In the genomic region with DNA sequence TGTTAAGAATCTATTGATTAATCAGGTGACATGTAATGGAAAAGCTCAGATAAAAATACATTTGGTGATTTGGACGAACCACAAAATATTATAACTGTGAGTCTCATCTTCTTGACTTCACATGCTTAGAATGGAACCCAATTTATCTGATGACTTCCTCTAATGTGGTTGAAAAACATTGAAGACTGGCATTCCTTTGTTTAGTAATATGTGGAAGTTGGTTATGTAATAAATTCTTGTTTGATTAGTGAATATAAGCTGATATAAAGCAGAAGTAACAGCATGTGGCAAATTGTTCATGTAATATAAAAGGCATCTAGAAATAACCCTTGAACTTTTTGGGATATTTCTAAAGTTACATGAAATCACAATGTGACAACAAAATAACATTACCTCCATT, we compare ENCODE assay signal across 1 cellular context.
TF ChIP-seq lines count a peak whose summit lies in the region.

No MANE protein-coding gene starts in this region.

TF ChIP-seq in HepG2, 621 proteins besides CTCF, POLR2A, EP300 and RAD21:
- TF ChIP-seq ZNF674 (CRISPR knock-in tag; IDR thresholded peaks at IDR 0.05; ENCODE audit: low read depth) = no peak
- no peak for TF ChIP-seq ZNF326 (CRISPR knock-in tag; IDR thresholded peaks at IDR 0.05; ENCODE audit: borderline replicate concordance)
- TF ChIP-seq ZNF619 (CRISPR knock-in tag; IDR thresholded peaks at IDR 0.05) = no peak
- no peak for TF ChIP-seq ZNF775 (CRISPR knock-in tag; IDR thresholded peaks at IDR 0.05; ENCODE audit: borderline replicate concordance)
- no peak for TF ChIP-seq ZNF432 (CRISPR knock-in tag; IDR thresholded peaks at IDR 0.05; ENCODE audit: borderline replicate concordance)
- TF ChIP-seq ZMAT3 (CRISPR knock-in tag; conservative IDR thresholded peaks at IDR 0.05) = no peak
- TF ChIP-seq SP5 (CRISPR knock-in tag; IDR thresholded peaks at IDR 0.05; ENCODE audit: borderline replicate concordance, low read depth) = no peak
- TF ChIP-seq ZNF841 (CRISPR knock-in tag; IDR thresholded peaks at IDR 0.05; ENCODE audit: borderline replicate concordance) = no peak
- no peak for TF ChIP-seq ZMYM3 (CRISPR knock-in tag; IDR thresholded peaks at IDR 0.05)
- TF ChIP-seq SP2 (CRISPR knock-in tag; IDR thresholded peaks at IDR 0.05) = no peak
- TF ChIP-seq GPN1 (CRISPR knock-in tag; IDR thresholded peaks at IDR 0.05; ENCODE audit: borderline replicate concordance) = no peak
- TF ChIP-seq REPIN1 (CRISPR knock-in tag; IDR thresholded peaks at IDR 0.05; ENCODE audit: borderline replicate concordance, low read depth) = no peak
- TF ChIP-seq ZBTB42 (CRISPR knock-in tag; IDR thresholded peaks at IDR 0.05) = no peak
- TF ChIP-seq ELK4 (CRISPR knock-in tag; IDR thresholded peaks at IDR 0.05; ENCODE audit: borderline replicate concordance) = no peak
- no peak for TF ChIP-seq ZNF382 (CRISPR knock-in tag; IDR thresholded peaks at IDR 0.05; ENCODE audit: borderline replicate concordance)
TF ChIP-seq in HepG2: peak in this region for 0.
